ENCODE assay signal across 9 cellular contexts in genomic region chr11:62850911-62851806, GRCh38. TPM values are rescaled to one million over a fixed set of nuclear protein-coding genes. Genes with fewer than 3 reads are reported as not detected.
DNase-seq lines count a peak whose midpoint lies in the region; ATAC-seq, FAIRE-seq and TF ChIP-seq lines count a peak whose summit lies in the region.
"Had no signal": no experiment of that assay in that cellular context is flagged by ENCODE, and none has a peak within 500 bp of the region (broad histone marks: within the 10 kb centered on the region; RNA-seq: fewer than 3 reads in every experiment).

No MANE protein-coding gene starts in this region.

- H3K79me2 ChIP-seq in PC-3 (ENCODE audit: low read length) (peaks cover 41% of the 10 kb centered on the region), endothelial cell of umbilical vein (ENCODE audit: control insufficient read depth, insufficient read depth, low read length) (peaks cover 31% of the 10 kb centered on the region)

- no peaks in the 10 kb centered on the region for H3K9me2 ChIP-seq in PC-3 (replicated peaks; ENCODE audit: low read length)

- intact Hi-C loops in PC-3 (cut with micrococcal nuclease) (no loop called here), endothelial cell of umbilical vein (cut with micrococcal nuclease) (no loop called here), ascending aorta (cut with DNase I) (no loop called here)

- peaks cover 29% of the 10 kb centered on the region for H3K4me1 ChIP-seq in BLaER1
- peaks cover 18% of the 10 kb centered on the region for H3K4me1 ChIP-seq in PC-3 (ENCODE audit: insufficient read depth, low read length)
- peaks cover 18% of the 10 kb centered on the region for H3K4me1 ChIP-seq in endothelial cell of umbilical vein (ENCODE audit: control insufficient read depth, extremely low read depth, insufficient read depth, low read length)
- H3K4me1 ChIP-seq in ascending aorta, result peaks cover 10 to 15% of the 10 kb centered on the region in 2 donors

- dilution Hi-C loops in endothelial cell of umbilical vein (cut with MboI; ENCODE audit: extremely low pct_ligation_motif_present, low sequenced_read_pairs), result no loop called here

- no peaks in the 10 kb centered on the region for H3K9me1 ChIP-seq in endothelial cell of umbilical vein (replicated peaks; ENCODE audit: control insufficient read depth, extremely low read depth, insufficient read depth, low read length)

- ATAC-seq in PC-3 (peak; percentile 5; the same call in 1 of the 2 replicates), HG03196 (IDR thresholded peaks at IDR 0.05; ENCODE audit: unreplicated experiment) (no peak)

- H4K20me1 ChIP-seq in BLaER1 (peaks cover 51% of the 10 kb centered on the region), PC-3 (ENCODE audit: low read length) (peaks cover 43% of the 10 kb centered on the region), endothelial cell of umbilical vein (replicated peaks; ENCODE audit: control insufficient read depth, extremely low read depth, insufficient read depth, low read length) (peaks cover 10% of the 10 kb centered on the region)

- H2AFZ ChIP-seq in PC-3 (ENCODE audit: low read length) (no peak overlapping the region), endothelial cell of umbilical vein (ENCODE audit: low read depth, low read length) (no peak overlapping the region)

- H3K9me3 ChIP-seq in BLaER1 (no peaks in the 10 kb centered on the region), PC-3 (ENCODE audit: low read length) (no peaks in the 10 kb centered on the region), endothelial cell of umbilical vein (replicated peaks; ENCODE audit: control insufficient read depth, insufficient read depth, low read length) (no peaks in the 10 kb centered on the region), ascending aorta (no peaks in the 10 kb centered on the region)

- peak; percentile 18 for FAIRE-seq in endothelial cell of umbilical vein (lab: Jason Lieb, UNC)
- FAIRE-seq: GM18507 had no signal

- TF ChIP-seq CTCF in GM12865 (IDR thresholded peaks at IDR 0.05; ENCODE audit: insufficient read depth, low read depth, low read length, missing control alignments) (no peak), PC-3 (conservative IDR thresholded peaks at IDR 0.05; ENCODE audit: low read depth, low read length) (no peak), endothelial cell of umbilical vein (IDR thresholded peaks at IDR 0.05; ENCODE audit: extremely low read depth in 1 of 2, insufficient read depth in 1 of 2, low read depth in 1 of 2, low read length in 2 of 2) (no peak), ascending aorta (IDR thresholded peaks at IDR 0.05) (no peak)

- H3F3A ChIP-seq in PC-3 (ENCODE audit: low read length, unreplicated experiment), result peaks cover 56% of the 10 kb centered on the region

- H3K36me3 ChIP-seq in BLaER1 (peaks cover 42% of the 10 kb centered on the region), PC-3 (ENCODE audit: low read depth, low read length) (peaks cover 41% of the 10 kb centered on the region), endothelial cell of umbilical vein (ENCODE audit: control insufficient read depth in 2 of 2, extremely low read depth in 1 of 2, insufficient read depth in 2 of 2, low read length in 2 of 2) (peaks cover 12 to 29% of the 10 kb centered on the region in 2 experiments), ascending aorta (peaks cover 20 to 33% of the 10 kb centered on the region in 2 donors)

- H3K27me3 ChIP-seq in BLaER1 (no peaks in the 10 kb centered on the region), PC-3 (ENCODE audit: low read length) (no peaks in the 10 kb centered on the region), endothelial cell of umbilical vein (ENCODE audit: control insufficient read depth in 2 of 2, insufficient read depth in 2 of 2, low read length in 2 of 2) (no peaks in the 10 kb centered on the region), ascending aorta (no peaks in the 10 kb centered on the region)

- H3K27ac ChIP-seq in BLaER1 (no peak overlapping the region), PC-3 (ENCODE audit: low read length) (no peak overlapping the region), endothelial cell of umbilical vein (ENCODE audit: insufficient read depth, low read depth, low read length) (no peak overlapping the region), ascending aorta (no peak overlapping the region)

- H3K4me3 ChIP-seq in BLaER1 (no peak overlapping the region), GM12865 (ENCODE audit: low read depth, low read length) (no peak overlapping the region), PC-3 (ENCODE audit: low read length) (no peak overlapping the region), endothelial cell of umbilical vein (replicated peaks in 1 of 3; ENCODE audit: insufficient read depth in 1 of 3, low read depth in 1 of 3, low read length in 3 of 3) (no peak overlapping the region), ascending aorta (no peak overlapping the region)

- BruUV-seq in PC-3 (replicated peaks; lab: Mats Ljungman, UMichigan), result no TSS peak
- no TSS peak for BruUV-seq in endothelial cell of umbilical vein (replicated peaks; lab: Mats Ljungman, UMichigan)

- peak; percentile 66 for DNase-seq in GM12865 (ENCODE audit: low read depth)
- peak; percentile 48 for DNase-seq in PC-3
- no peak for DNase-seq in endothelial cell of umbilical vein (ENCODE audit: low read depth, low spot score)
- DNase-seq in ascending aorta (ENCODE audit: low spot score in 2 of 2), result no peak
- DNase-seq in NCI-H128 (lab: John Stamatoyannopoulos, UW; ENCODE audit: unreplicated experiment), result no peak
- no peak for DNase-seq in cerebellum (ENCODE audit: low spot score)

- TF ChIP-seq POLR2A in endothelial cell of umbilical vein (IDR thresholded peaks at IDR 0.05; ENCODE audit: low read depth, low read length), result peak; percentile 87

- no peak overlapping the region for H3K9ac ChIP-seq in BLaER1
- no peak overlapping the region for H3K9ac ChIP-seq in PC-3 (ENCODE audit: low read length)
- no peak overlapping the region for H3K9ac ChIP-seq in endothelial cell of umbilical vein (replicated peaks; ENCODE audit: extremely low read depth, insufficient read depth, low read length)

- peak overlapping the region; percentile 96; the same call in 1 of the 2 replicates for H3K4me2 ChIP-seq in BLaER1
- H3K4me2 ChIP-seq in PC-3 (ENCODE audit: low read length), result no peak overlapping the region
- no peak overlapping the region for H3K4me2 ChIP-seq in endothelial cell of umbilical vein (ENCODE audit: insufficient read depth, low read length)

- CTCF ChIA-PET in PC-3 (lab: Charles Lee), result no interaction called here
- CTCF ChIA-PET in endothelial cell of umbilical vein (lab: Charles Lee), result interaction anchor here (0.8 to 1.8 kb wide), 6 partner anchors 12 to 65 kb away, joined by 3 to 5 read pairs (median 4); partner anchors contain the start of gene SLC3A2

- POLR2A ChIA-PET in PC-3 (lab: Charles Lee; ENCODE audit: unreplicated experiment), result interaction anchor here (1.6 kb wide), 1 partner anchor 10 kb away, joined by 6 read pairs; no protein-coding TSS in a partner anchor
- POLR2A ChIA-PET in endothelial cell of umbilical vein (lab: Charles Lee), result interaction anchor here (0.6 to 9.3 kb wide), 3 partner anchors 11 to 181 kb away, joined by 3 to 186 read pairs (median 4); partner anchors contain the start of gene WDR74

RNA-seq across cellular contexts. Expression of gene WDR74, which starts 11.8 kb away (rescaled TPM):
- total RNA-seq in PC-3 (2014; rRNA removed) (217 and 222 TPM in 2 replicates), endothelial cell of umbilical vein (51.7 and 51.8 TPM in 2 replicates), ascending aorta (28.7 TPM), cerebellum (31.2 TPM)
- polyA plus RNA-seq in endothelial cell of umbilical vein, result 44.7 and 44.8 TPM in 2 replicates
- polyA plus RNA-seq in endothelial cell of umbilical vein (2011; cell fraction: cytosol; rRNA removed), result 42.0 and 42.4 TPM in 2 replicates
- polyA plus RNA-seq in endothelial cell of umbilical vein (2011; cell fraction: nucleus; rRNA removed), result 86.8 and 87.9 TPM in 2 replicates
- 41.8 and 42.0 TPM in 2 replicates for polyA plus RNA-seq in endothelial cell of umbilical vein (2012)
- 72.7 and 87.6 TPM in 2 replicates for polyA minus RNA-seq in endothelial cell of umbilical vein
- 87.2 TPM for polyA minus RNA-seq in endothelial cell of umbilical vein (2011; cell fraction: cytosol; rRNA and poly(A)+ RNA removed)
- 97.3 and 116 TPM in 2 replicates for polyA minus RNA-seq in endothelial cell of umbilical vein (2011; cell fraction: nucleus; rRNA and poly(A)+ RNA removed)

RNA-seq across cellular contexts. Expression of gene TEX54, which starts 18.5 kb away (rescaled TPM):
- total RNA-seq in PC-3 (2014; rRNA removed) (not detected in 2 replicates), endothelial cell of umbilical vein (not detected in 2 replicates), ascending aorta (not detected), cerebellum (not detected)
- not detected in 2 replicates for polyA plus RNA-seq in endothelial cell of umbilical vein
- not detected in 2 replicates for polyA plus RNA-seq in endothelial cell of umbilical vein (2011; cell fraction: cytosol; rRNA removed)
- not detected in 2 replicates for polyA plus RNA-seq in endothelial cell of umbilical vein (2011; cell fraction: nucleus; rRNA removed)
- not detected in 2 replicates for polyA plus RNA-seq in endothelial cell of umbilical vein (2012)
- polyA minus RNA-seq in endothelial cell of umbilical vein, result not detected in 2 replicates
- polyA minus RNA-seq in endothelial cell of umbilical vein (2011; cell fraction: cytosol; rRNA and poly(A)+ RNA removed), result not detected
- polyA minus RNA-seq in endothelial cell of umbilical vein (2011; cell fraction: nucleus; rRNA and poly(A)+ RNA removed), result not detected in 2 replicates

RNA-seq across cellular contexts. Expression of gene STX5, which starts 19.3 kb away (rescaled TPM):
- total RNA-seq in PC-3 (2014; rRNA removed) (41.4 and 48.2 TPM in 2 replicates), endothelial cell of umbilical vein (41.3 and 42.8 TPM in 2 replicates), ascending aorta (40.3 TPM), cerebellum (24.3 TPM)
- polyA plus RNA-seq in endothelial cell of umbilical vein, result 46.4 and 50.7 TPM in 2 replicates
- 42.9 and 45.1 TPM in 2 replicates for polyA plus RNA-seq in endothelial cell of umbilical vein (2011; cell fraction: cytosol; rRNA removed)
- polyA plus RNA-seq in endothelial cell of umbilical vein (2011; cell fraction: nucleus; rRNA removed), result 42.6 and 48.9 TPM in 2 replicates
- polyA plus RNA-seq in endothelial cell of umbilical vein (2012), result 36.1 and 49.4 TPM in 2 replicates
- 59.2 and 65.6 TPM in 2 replicates for polyA minus RNA-seq in endothelial cell of umbilical vein
- 35.4 TPM for polyA minus RNA-seq in endothelial cell of umbilical vein (2011; cell fraction: cytosol; rRNA and poly(A)+ RNA removed)
- polyA minus RNA-seq in endothelial cell of umbilical vein (2011; cell fraction: nucleus; rRNA and poly(A)+ RNA removed), result 26.8 and 30.0 TPM in 2 replicates

RNA-seq across cellular contexts. Expression of gene SLC3A2, which starts 29.5 kb away (rescaled TPM):
- total RNA-seq in PC-3 (2014; rRNA removed) (243 and 304 TPM in 2 replicates), endothelial cell of umbilical vein (190 and 208 TPM in 2 replicates), ascending aorta (143 TPM), cerebellum (64.1 TPM)
- polyA plus RNA-seq in endothelial cell of umbilical vein, result 337 and 344 TPM in 2 replicates
- 198 and 221 TPM in 2 replicates for polyA plus RNA-seq in endothelial cell of umbilical vein (2011; cell fraction: cytosol; rRNA removed)
- 576 and 592 TPM in 2 replicates for polyA plus RNA-seq in endothelial cell of umbilical vein (2011; cell fraction: nucleus; rRNA removed)
- 149 and 184 TPM in 2 replicates for polyA plus RNA-seq in endothelial cell of umbilical vein (2012)
- polyA minus RNA-seq in endothelial cell of umbilical vein, result 194 and 205 TPM in 2 replicates
- 579 TPM for polyA minus RNA-seq in endothelial cell of umbilical vein (2011; cell fraction: cytosol; rRNA and poly(A)+ RNA removed)
- 229 and 240 TPM in 2 replicates for polyA minus RNA-seq in endothelial cell of umbilical vein (2011; cell fraction: nucleus; rRNA and poly(A)+ RNA removed)

RNA-seq across cellular contexts. Expression of gene NXF1, which starts 45.9 kb away (rescaled TPM):
- total RNA-seq in PC-3 (2014; rRNA removed), result 33.1 and 33.2 TPM in 2 replicates
- 71.4 and 74.4 TPM in 2 replicates for total RNA-seq in endothelial cell of umbilical vein
- polyA plus RNA-seq in endothelial cell of umbilical vein, result 99.8 and 101 TPM in 2 replicates
- 75.1 and 78.1 TPM in 2 replicates for polyA plus RNA-seq in endothelial cell of umbilical vein (2011; cell fraction: cytosol; rRNA removed)
- polyA plus RNA-seq in endothelial cell of umbilical vein (2011; cell fraction: nucleus; rRNA removed), result 336 and 463 TPM in 2 replicates
- 61.2 and 75.7 TPM in 2 replicates for polyA plus RNA-seq in endothelial cell of umbilical vein (2012)
- 75.9 and 84.3 TPM in 2 replicates for polyA minus RNA-seq in endothelial cell of umbilical vein
- 39.1 TPM for polyA minus RNA-seq in endothelial cell of umbilical vein (2011; cell fraction: cytosol; rRNA and poly(A)+ RNA removed)
- 67.6 and 94.2 TPM in 2 replicates for polyA minus RNA-seq in endothelial cell of umbilical vein (2011; cell fraction: nucleus; rRNA and poly(A)+ RNA removed)
- total RNA-seq in ascending aorta, result 41.8 TPM
- total RNA-seq in cerebellum, result 22.5 TPM

Comparison
In these comparisons a context has a peak if more than half of its experiments do, and no peak if none do; other contexts are left out.
1. DNase-seq: peak in GM12865 (single experiment) and PC-3 (single experiment); none in endothelial cell of umbilical vein (single experiment), ascending aorta (0 of 2), NCI-H128 (single experiment) and cerebellum (single experiment).